In the genomic region with DNA sequence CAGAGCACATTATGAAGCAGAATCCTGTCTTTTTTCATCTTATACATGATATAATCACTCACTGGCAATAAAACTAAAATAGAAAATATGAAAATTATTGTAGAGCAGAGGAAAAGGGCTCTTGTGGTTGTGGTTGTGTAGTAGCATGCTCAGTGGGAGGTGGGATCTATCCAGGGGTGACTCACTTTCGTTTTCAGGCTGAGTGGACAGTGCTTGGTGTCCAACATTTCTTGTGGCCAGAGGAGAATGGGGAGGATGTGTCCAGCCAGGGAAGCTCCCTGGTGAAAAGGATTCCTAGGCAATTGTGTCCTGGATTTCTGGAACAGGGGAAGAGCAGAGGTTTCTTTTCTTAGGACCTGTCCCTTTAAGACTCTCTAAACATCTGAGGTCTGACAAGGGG, we compare ENCODE assay signal across 1 cellular context.
TF ChIP-seq lines count a peak whose summit lies in the region.

No MANE protein-coding gene starts in this region.

TF ChIP-seq in GM12878, 131 proteins besides CTCF, POLR2A, EP300 and RAD21:
- peak; percentile 36 to 44; a peak in 3 of 4 replicates for TF ChIP-seq IKZF2 (IDR thresholded peaks at IDR 0.05)
- TF ChIP-seq KLF5 (IDR thresholded peaks at IDR 0.05; ENCODE audit: partially characterized antibody) = no peak
- no peak for TF ChIP-seq ATF7 (IDR thresholded peaks at IDR 0.05; ENCODE audit: low read depth)
- no peak for TF ChIP-seq HDGF (IDR thresholded peaks at IDR 0.05)
- peak; percentile 42 for TF ChIP-seq JUNB (IDR thresholded peaks at IDR 0.05)
- TF ChIP-seq, protein P1, sequence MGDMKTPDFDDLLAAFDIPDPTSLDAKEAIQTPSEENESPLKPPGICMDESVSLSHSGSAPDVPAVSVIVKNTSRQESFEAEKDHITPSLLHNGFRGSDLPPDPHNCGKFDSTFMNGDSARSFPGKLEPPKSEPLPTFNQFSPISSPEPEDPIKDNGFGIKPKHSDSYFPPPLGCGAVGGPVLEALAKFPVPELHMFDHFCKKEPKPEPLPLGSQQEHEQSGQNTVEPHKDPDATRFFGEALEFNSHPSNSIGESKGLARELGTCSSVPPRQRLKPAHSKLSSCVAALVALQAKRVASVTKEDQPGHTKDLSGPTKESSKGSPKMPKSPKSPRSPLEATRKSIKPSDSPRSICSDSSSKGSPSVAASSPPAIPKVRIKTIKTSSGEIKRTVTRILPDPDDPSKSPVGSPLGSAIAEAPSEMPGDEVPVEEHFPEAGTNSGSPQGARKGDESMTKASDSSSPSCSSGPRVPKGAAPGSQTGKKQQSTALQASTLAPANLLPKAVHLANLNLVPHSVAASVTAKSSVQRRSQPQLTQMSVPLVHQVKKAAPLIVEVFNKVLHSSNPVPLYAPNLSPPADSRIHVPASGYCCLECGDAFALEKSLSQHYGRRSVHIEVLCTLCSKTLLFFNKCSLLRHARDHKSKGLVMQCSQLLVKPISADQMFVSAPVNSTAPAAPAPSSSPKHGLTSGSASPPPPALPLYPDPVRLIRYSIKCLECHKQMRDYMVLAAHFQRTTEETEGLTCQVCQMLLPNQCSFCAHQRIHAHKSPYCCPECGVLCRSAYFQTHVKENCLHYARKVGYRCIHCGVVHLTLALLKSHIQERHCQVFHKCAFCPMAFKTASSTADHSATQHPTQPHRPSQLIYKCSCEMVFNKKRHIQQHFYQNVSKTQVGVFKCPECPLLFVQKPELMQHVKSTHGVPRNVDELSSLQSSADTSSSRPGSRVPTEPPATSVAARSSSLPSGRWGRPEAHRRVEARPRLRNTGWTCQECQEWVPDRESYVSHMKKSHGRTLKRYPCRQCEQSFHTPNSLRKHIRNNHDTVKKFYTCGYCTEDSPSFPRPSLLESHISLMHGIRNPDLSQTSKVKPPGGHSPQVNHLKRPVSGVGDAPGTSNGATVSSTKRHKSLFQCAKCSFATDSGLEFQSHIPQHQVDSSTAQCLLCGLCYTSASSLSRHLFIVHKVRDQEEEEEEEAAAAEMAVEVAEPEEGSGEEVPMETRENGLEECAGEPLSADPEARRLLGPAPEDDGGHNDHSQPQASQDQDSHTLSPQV (IDR thresholded peaks at IDR 0.05) = no peak
- peak; percentile 82 for TF ChIP-seq RUNX3 (IDR thresholded peaks at IDR 0.05; ENCODE audit: low read length)
- TF ChIP-seq IKZF1 (conservative IDR thresholded peaks at IDR 0.05) = peak; percentile 34; the same call in 1 of the 2 replicates
- no peak for TF ChIP-seq ZZZ3 (IDR thresholded peaks at IDR 0.05; ENCODE audit: control insufficient read depth, insufficient read length, low read depth)
- TF ChIP-seq EED (IDR thresholded peaks at IDR 0.05; ENCODE audit: low read depth) = peak; percentile 78
- no peak for TF ChIP-seq RAD51 (IDR thresholded peaks at IDR 0.05)
- 0 out of 2 replicates have a peak, but pooled peaks have one; percentile 35 for TF ChIP-seq CBFB (IDR thresholded peaks at IDR 0.05; ENCODE audit: low read depth)
- TF ChIP-seq NFIC (IDR thresholded peaks at IDR 0.05; ENCODE audit: low read depth, low read length) = peak; percentile 61; the same call in 1 of the 2 replicates
- no peak for TF ChIP-seq HDAC2 (IDR thresholded peaks at IDR 0.05)
- TF ChIP-seq NR2C1 (IDR thresholded peaks at IDR 0.05) = no peak
- TF ChIP-seq SMARCA5 (IDR thresholded peaks at IDR 0.05) = no peak
- TF ChIP-seq TAF1 (IDR thresholded peaks at IDR 0.05; ENCODE audit: borderline replicate concordance, low read depth, low read length) = no peak
- TF ChIP-seq, protein P2, sequence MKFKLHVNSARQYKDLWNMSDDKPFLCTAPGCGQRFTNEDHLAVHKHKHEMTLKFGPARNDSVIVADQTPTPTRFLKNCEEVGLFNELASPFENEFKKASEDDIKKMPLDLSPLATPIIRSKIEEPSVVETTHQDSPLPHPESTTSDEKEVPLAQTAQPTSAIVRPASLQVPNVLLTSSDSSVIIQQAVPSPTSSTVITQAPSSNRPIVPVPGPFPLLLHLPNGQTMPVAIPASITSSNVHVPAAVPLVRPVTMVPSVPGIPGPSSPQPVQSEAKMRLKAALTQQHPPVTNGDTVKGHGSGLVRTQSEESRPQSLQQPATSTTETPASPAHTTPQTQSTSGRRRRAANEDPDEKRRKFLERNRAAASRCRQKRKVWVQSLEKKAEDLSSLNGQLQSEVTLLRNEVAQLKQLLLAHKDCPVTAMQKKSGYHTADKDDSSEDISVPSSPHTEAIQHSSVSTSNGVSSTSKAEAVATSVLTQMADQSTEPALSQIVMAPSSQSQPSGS (IDR thresholded peaks at IDR 0.05; ENCODE audit: low read length) = peak; percentile 48; the same call in 1 of the 2 replicates
- TF ChIP-seq, protein P3, sequence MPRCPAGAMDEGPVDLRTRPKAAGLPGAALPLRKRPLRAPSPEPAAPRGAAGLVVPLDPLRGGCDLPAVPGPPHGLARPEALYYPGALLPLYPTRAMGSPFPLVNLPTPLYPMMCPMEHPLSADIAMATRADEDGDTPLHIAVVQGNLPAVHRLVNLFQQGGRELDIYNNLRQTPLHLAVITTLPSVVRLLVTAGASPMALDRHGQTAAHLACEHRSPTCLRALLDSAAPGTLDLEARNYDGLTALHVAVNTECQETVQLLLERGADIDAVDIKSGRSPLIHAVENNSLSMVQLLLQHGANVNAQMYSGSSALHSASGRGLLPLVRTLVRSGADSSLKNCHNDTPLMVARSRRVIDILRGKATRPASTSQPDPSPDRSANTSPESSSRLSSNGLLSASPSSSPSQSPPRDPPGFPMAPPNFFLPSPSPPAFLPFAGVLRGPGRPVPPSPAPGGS (IDR thresholded peaks at IDR 0.05; ENCODE audit: borderline replicate concordance, insufficient read depth, low read depth, low read length, poor library complexity, severe bottlenecking) = no peak
